ENCODE assay signal across 1 cellular context in genomic region chr10:24393206-24393605, GRCh38.
TF ChIP-seq lines count a peak whose summit lies in the region.

No MANE protein-coding gene starts in this region.

TF ChIP-seq in SK-N-SH, 30 proteins besides CTCF, POLR2A, EP300 and RAD21 (continued from another document):
- no peak for TF ChIP-seq USF1 (IDR thresholded peaks at IDR 0.05; ENCODE audit: borderline replicate concordance, low read depth)
- TF ChIP-seq RCOR1 (IDR thresholded peaks at IDR 0.05; ENCODE audit: low read length), result no peak
- no peak for TF ChIP-seq POLR2AphosphoS5 (IDR thresholded peaks at IDR 0.05; ENCODE audit: low read depth, low read length)
- TF ChIP-seq FOSL2 (IDR thresholded peaks at IDR 0.05; ENCODE audit: borderline replicate concordance, low read depth), result no peak
- no peak for TF ChIP-seq RXRA (IDR thresholded peaks at IDR 0.05; ENCODE audit: borderline replicate concordance, low read depth)
- no peak for TF ChIP-seq NFIC (IDR thresholded peaks at IDR 0.05; ENCODE audit: borderline replicate concordance)
- TF ChIP-seq EZH2phosphoT487 (IDR thresholded peaks at IDR 0.05; ENCODE audit: borderline replicate concordance, low read depth), result no peak
